Comparison of ENCODE assay signal across 1 cellular context in the genomic region with DNA sequence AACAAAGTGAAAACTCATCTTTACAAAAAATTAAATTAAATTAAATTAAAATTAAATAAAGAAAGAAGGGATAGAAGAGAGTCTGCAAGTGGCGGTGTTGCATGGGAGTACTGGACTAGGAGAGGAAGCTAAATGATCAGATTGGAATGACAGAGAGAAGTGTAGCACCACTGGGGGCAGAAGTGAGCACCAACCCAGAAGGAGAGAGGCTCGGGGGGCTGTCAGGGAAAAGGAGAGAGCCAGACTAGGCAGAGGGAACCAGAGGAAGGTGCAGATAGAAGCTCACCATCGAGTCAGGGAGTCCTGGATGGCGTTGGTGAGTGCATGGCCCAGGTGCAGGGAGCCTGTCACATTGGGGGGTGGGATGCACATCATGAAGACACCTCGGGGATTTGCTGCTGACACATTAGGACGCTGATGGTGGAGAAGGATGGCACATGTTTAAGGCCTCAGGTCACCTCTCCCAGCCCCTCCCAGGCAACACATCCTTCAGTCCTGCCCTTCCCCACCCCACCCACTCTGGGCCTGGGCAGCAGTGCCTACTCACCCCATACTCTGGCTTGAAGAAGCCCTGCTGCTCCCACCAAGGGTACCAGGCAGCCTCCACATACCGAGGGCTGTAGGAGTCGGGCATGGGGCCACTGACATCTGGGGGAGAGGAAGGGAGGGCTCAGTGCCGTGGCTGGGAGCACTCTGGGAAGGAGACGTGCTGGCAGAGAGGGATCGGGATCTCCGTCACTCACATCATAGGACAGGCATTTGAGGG.
TF ChIP-seq lines count a peak whose summit lies in the region.

No MANE protein-coding gene starts in this region.

TF ChIP-seq in HEK293, 187 proteins besides CTCF, POLR2A, EP300 and RAD21 (continued from another document and continues in another):
- TF ChIP-seq ZBTB11 (tag by site-specific recombination; conservative IDR thresholded peaks at IDR 0.05; ENCODE audit: low read depth) (no peak), ZFHX2 (tag by site-specific recombination; conservative IDR thresholded peaks at IDR 0.05) (peak; percentile 43; the same call in 1 of the 2 replicates), ZBTB21 (tag by site-specific recombination; IDR thresholded peaks at IDR 0.05) (no peak), ZNF560 (tag by site-specific recombination; IDR thresholded peaks at IDR 0.05; ENCODE audit: borderline replicate concordance) (no peak), ZNF548 (tag by site-specific recombination; IDR thresholded peaks at IDR 0.05) (no peak), ZNF510 (tag by site-specific recombination; IDR thresholded peaks at IDR 0.05; ENCODE audit: insufficient replicate concordance) (no peak), ZNF112 (tag by site-specific recombination; IDR thresholded peaks at IDR 0.05) (no peak), KLF16 (tag by site-specific recombination; IDR thresholded peaks at IDR 0.05) (no peak), ZNF621 (tag by site-specific recombination; IDR thresholded peaks at IDR 0.05) (no peak), PRDM10 (tag by site-specific recombination; IDR thresholded peaks at IDR 0.05) (no peak), ZNF658 (tag by site-specific recombination; IDR thresholded peaks at IDR 0.05) (no peak), ZNF335 (tag by site-specific recombination; conservative IDR thresholded peaks at IDR 0.05) (0 out of 2 replicates have a peak, but pooled peaks have one; percentile 18), ZNF274 (IDR thresholded peaks at IDR 0.05; ENCODE audit: low read length) (no peak), ZNF274 (tag by site-specific recombination; IDR thresholded peaks at IDR 0.05; ENCODE audit: borderline replicate concordance) (no peak), ZBTB17 (tag by site-specific recombination; IDR thresholded peaks at IDR 0.05) (peak; percentile 81), TCF7L2 (IDR thresholded peaks at IDR 0.05; ENCODE audit: borderline replicate concordance, low read depth, low read length) (no peak), KLF9 (tag by site-specific recombination; IDR thresholded peaks at IDR 0.05; ENCODE audit: low read depth) (no peak), ZEB2 (tag by site-specific recombination; IDR thresholded peaks at IDR 0.05) (no peak), ZNF544 (tag by site-specific recombination; IDR thresholded peaks at IDR 0.05) (no peak), ZNF280C (tag by site-specific recombination; IDR thresholded peaks at IDR 0.05) (no peak), ZNF707 (tag by site-specific recombination; IDR thresholded peaks at IDR 0.05) (no peak), YY1 (tag by site-specific recombination; IDR thresholded peaks at IDR 0.05) (no peak), KLF8 (tag by site-specific recombination; IDR thresholded peaks at IDR 0.05) (no peak), ZNF660 (tag by site-specific recombination; IDR thresholded peaks at IDR 0.05) (no peak), ZNF433 (tag by site-specific recombination; IDR thresholded peaks at IDR 0.05; ENCODE audit: low read depth) (no peak), ZNF530 (tag by site-specific recombination; IDR thresholded peaks at IDR 0.05; ENCODE audit: low read depth) (no peak), GLI2 (tag by site-specific recombination; IDR thresholded peaks at IDR 0.05; ENCODE audit: borderline replicate concordance, low read depth) (no peak), ZBTB7A (tag by site-specific recombination; IDR thresholded peaks at IDR 0.05; ENCODE audit: low read depth) (no peak), EGR2 (tag by site-specific recombination; IDR thresholded peaks at IDR 0.05; ENCODE audit: low read depth) (peak; percentile 68)
- TF ChIP-seq, protein P1, sequence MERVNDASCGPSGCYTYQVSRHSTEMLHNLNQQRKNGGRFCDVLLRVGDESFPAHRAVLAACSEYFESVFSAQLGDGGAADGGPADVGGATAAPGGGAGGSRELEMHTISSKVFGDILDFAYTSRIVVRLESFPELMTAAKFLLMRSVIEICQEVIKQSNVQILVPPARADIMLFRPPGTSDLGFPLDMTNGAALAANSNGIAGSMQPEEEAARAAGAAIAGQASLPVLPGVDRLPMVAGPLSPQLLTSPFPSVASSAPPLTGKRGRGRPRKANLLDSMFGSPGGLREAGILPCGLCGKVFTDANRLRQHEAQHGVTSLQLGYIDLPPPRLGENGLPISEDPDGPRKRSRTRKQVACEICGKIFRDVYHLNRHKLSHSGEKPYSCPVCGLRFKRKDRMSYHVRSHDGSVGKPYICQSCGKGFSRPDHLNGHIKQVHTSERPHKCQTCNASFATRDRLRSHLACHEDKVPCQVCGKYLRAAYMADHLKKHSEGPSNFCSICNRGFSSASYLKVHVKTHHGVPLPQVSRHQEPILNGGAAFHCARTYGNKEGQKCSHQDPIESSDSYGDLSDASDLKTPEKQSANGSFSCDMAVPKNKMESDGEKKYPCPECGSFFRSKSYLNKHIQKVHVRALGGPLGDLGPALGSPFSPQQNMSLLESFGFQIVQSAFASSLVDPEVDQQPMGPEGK (tag by site-specific recombination; IDR thresholded peaks at IDR 0.05), result peak; percentile 28; the same call in 1 of the 2 replicates
- TF ChIP-seq, protein P2, sequence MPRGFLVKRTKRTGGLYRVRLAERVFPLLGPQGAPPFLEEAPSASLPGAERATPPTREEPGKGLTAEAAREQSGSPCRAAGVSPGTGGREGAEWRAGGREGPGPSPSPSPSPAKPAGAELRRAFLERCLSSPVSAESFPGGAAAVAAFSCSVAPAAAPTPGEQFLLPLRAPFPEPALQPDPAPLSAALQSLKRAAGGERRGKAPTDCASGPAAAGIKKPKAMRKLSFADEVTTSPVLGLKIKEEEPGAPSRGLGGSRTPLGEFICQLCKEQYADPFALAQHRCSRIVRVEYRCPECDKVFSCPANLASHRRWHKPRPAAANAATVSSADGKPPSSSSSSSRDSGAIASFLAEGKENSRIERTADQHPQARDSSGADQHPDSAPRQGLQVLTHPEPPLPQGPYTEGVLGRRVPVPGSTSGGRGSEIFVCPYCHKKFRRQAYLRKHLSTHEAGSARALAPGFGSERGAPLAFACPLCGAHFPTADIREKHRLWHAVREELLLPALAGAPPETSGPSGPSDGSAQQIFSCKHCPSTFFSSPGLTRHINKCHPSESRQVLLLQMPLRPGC (tag by site-specific recombination; IDR thresholded peaks at IDR 0.05), result no peak
- TF ChIP-seq, protein P3, sequence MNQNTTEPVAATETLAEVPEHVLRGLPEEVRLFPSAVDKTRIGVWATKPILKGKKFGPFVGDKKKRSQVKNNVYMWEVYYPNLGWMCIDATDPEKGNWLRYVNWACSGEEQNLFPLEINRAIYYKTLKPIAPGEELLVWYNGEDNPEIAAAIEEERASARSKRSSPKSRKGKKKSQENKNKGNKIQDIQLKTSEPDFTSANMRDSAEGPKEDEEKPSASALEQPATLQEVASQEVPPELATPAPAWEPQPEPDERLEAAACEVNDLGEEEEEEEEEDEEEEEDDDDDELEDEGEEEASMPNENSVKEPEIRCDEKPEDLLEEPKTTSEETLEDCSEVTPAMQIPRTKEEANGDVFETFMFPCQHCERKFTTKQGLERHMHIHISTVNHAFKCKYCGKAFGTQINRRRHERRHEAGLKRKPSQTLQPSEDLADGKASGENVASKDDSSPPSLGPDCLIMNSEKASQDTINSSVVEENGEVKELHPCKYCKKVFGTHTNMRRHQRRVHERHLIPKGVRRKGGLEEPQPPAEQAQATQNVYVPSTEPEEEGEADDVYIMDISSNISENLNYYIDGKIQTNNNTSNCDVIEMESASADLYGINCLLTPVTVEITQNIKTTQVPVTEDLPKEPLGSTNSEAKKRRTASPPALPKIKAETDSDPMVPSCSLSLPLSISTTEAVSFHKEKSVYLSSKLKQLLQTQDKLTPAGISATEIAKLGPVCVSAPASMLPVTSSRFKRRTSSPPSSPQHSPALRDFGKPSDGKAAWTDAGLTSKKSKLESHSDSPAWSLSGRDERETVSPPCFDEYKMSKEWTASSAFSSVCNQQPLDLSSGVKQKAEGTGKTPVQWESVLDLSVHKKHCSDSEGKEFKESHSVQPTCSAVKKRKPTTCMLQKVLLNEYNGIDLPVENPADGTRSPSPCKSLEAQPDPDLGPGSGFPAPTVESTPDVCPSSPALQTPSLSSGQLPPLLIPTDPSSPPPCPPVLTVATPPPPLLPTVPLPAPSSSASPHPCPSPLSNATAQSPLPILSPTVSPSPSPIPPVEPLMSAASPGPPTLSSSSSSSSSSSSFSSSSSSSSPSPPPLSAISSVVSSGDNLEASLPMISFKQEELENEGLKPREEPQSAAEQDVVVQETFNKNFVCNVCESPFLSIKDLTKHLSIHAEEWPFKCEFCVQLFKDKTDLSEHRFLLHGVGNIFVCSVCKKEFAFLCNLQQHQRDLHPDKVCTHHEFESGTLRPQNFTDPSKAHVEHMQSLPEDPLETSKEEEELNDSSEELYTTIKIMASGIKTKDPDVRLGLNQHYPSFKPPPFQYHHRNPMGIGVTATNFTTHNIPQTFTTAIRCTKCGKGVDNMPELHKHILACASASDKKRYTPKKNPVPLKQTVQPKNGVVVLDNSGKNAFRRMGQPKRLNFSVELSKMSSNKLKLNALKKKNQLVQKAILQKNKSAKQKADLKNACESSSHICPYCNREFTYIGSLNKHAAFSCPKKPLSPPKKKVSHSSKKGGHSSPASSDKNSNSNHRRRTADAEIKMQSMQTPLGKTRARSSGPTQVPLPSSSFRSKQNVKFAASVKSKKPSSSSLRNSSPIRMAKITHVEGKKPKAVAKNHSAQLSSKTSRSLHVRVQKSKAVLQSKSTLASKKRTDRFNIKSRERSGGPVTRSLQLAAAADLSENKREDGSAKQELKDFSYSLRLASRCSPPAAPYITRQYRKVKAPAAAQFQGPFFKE (tag by site-specific recombination; IDR thresholded peaks at IDR 0.05; ENCODE audit: borderline replicate concordance), result no peak
- TF ChIP-seq, protein P4, sequence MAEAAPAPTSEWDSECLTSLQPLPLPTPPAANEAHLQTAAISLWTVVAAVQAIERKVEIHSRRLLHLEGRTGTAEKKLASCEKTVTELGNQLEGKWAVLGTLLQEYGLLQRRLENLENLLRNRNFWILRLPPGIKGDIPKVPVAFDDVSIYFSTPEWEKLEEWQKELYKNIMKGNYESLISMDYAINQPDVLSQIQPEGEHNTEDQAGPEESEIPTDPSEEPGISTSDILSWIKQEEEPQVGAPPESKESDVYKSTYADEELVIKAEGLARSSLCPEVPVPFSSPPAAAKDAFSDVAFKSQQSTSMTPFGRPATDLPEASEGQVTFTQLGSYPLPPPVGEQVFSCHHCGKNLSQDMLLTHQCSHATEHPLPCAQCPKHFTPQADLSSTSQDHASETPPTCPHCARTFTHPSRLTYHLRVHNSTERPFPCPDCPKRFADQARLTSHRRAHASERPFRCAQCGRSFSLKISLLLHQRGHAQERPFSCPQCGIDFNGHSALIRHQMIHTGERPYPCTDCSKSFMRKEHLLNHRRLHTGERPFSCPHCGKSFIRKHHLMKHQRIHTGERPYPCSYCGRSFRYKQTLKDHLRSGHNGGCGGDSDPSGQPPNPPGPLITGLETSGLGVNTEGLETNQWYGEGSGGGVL (tag by site-specific recombination; IDR thresholded peaks at IDR 0.05), result no peak
